3 cellular contexts compared by ENCODE assay signal in the genomic region with DNA sequence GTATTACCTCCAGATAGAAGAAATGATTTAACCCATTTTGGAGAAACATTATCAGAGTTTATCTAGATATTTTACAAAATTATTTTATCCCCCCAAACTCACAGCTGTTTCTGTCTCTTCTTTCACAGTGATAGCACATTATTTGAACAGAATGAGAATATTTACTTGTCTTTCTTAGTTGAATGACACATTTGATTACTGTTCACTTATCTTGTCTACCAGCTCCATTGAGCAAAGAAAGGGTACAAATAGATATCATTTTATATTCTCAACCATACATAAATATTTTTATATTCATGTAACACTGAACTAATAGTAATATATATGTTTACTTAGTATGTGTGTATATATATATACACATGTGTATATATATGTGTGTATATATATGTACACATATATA.
"Had no signal": no experiment of that assay in that cellular context is flagged by ENCODE, and none has a peak within 500 bp of the region (broad histone marks: within the 10 kb centered on the region; RNA-seq: fewer than 3 reads in every experiment).

No MANE protein-coding gene starts in this region.

- DNase-seq: GDM1, GF-D8 had no signal

- ATAC-seq: GM12878 had no signal

- H3K4me3 ChIP-seq: GM12878 had no signal
